10 cellular contexts compared by ENCODE assay signal in the genomic region with DNA sequence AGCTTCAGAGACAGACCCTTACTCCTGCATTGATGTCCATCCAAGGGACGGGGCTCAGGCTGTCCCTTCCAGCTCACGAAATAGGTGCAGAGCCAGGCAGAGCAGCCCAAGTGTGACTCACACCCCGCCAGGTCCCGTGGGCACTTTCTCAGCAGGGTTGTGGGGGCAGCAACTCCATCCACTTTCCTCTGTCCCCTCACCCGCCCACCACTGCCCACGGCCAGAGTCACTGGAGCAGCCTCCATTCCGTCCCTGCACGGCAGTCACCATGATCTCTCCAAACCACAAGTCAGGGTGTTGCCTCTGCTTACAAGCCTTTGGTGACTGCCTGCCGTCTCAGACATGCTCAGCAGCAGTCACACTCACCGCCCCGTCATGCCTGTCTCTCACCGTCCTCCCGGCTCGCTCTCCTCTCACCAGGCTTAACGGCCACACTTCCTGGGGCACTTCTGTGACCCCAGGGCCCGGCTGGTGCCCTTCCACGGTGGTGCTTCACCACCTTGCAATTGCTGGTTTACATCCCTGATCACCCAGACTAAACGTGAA. TPM values are rescaled to one million over a fixed set of nuclear protein-coding genes. Genes with fewer than 3 reads are reported as not detected.
DNase-seq lines count a peak whose midpoint lies in the region; ATAC-seq lines count a peak whose summit lies in the region.
"Had no signal": no experiment of that assay in that cellular context is flagged by ENCODE, and none has a peak within 500 bp of the region (broad histone marks: within the 10 kb centered on the region; RNA-seq: fewer than 3 reads in every experiment).

No MANE protein-coding gene starts in this region.

- H3K27me3 ChIP-seq in adipocyte (replicated peaks; ENCODE audit: control insufficient read depth, insufficient read depth, low read length) = no peaks in the 10 kb centered on the region
- H3K27me3 ChIP-seq: pancreas had no signal

- ATAC-seq in Right ventricle myocardium superior (ENCODE audit: poor library complexity) = no peak
- no peak for ATAC-seq in left ventricle myocardium superior
- peak; percentile 54 to 64 for ATAC-seq in natural killer cell treated with Interleukin-12 subunit alpha and Interleukin-12 subunit beta and Interleukin-15 and Interleukin-18, amount 100 ng/mL, for 72 hours
- ATAC-seq in HG03280 (IDR thresholded peaks at IDR 0.05; ENCODE audit: unreplicated experiment) = no peak
- ATAC-seq: pancreas had no signal

- H3K9ac ChIP-seq in adipocyte (ENCODE audit: low read length) = no peak overlapping the region

- H3K4me1 Mint-ChIP-seq in natural killer cell treated with Interleukin-12 subunit alpha and Interleukin-12 subunit beta and Interleukin-15 and Interleukin-18, amount 100 ng/mL, for 72 hours (ENCODE audit: low read depth in 2 of 2) = peaks cover 13 to 18% of the 10 kb centered on the region in 2 donors

- H3K4me3 Mint-ChIP-seq in natural killer cell treated with Interleukin-12 subunit alpha and Interleukin-12 subunit beta and Interleukin-15 and Interleukin-18, amount 100 ng/mL, for 72 hours = peak overlapping the region; percentile 50

- no peaks in the 10 kb centered on the region for H3K9me3 ChIP-seq in adipocyte (ENCODE audit: control insufficient read depth, low read length)
- H3K9me3 ChIP-seq: pancreas had no signal

- peaks cover 3% of the 10 kb centered on the region for H3K9me3 Mint-ChIP-seq in natural killer cell treated with Interleukin-12 subunit alpha and Interleukin-12 subunit beta and Interleukin-15 and Interleukin-18, amount 100 ng/mL, for 72 hours

- peaks cover 22% of the 10 kb centered on the region for H3K4me1 ChIP-seq in adipocyte (ENCODE audit: control insufficient read depth, insufficient read depth, low read length)
- H3K4me1 ChIP-seq: pancreas had no signal

- no peaks in the 10 kb centered on the region for H3K36me3 ChIP-seq in adipocyte (ENCODE audit: control insufficient read depth, insufficient read depth, low read length, severe bottlenecking)
- H3K36me3 ChIP-seq: pancreas had no signal

- peak overlapping the region; percentile 8 for H3K4me3 ChIP-seq in adipocyte (ENCODE audit: low read length)
- H3K4me3 ChIP-seq: pancreas had no signal

- H3K27ac Mint-ChIP-seq in natural killer cell treated with Interleukin-12 subunit alpha and Interleukin-12 subunit beta and Interleukin-15 and Interleukin-18, amount 100 ng/mL, for 72 hours = peak overlapping the region; percentile 21 to 57

- H3K27me3 Mint-ChIP-seq in natural killer cell treated with Interleukin-12 subunit alpha and Interleukin-12 subunit beta and Interleukin-15 and Interleukin-18, amount 100 ng/mL, for 72 hours = peaks cover 13 to 18% of the 10 kb centered on the region in 2 donors

- no peaks in the 10 kb centered on the region for H3K36me3 Mint-ChIP-seq in natural killer cell treated with Interleukin-12 subunit alpha and Interleukin-12 subunit beta and Interleukin-15 and Interleukin-18, amount 100 ng/mL, for 72 hours

- intact Hi-C loops in Right ventricle myocardium superior (cut with DNase I) (no loop called here), left ventricle myocardium superior (cut with micrococcal nuclease) (no loop called here)

- DNase-seq in Right ventricle myocardium superior = peak; percentile 35
- DNase-seq in left ventricle myocardium superior = no peak
- peak; percentile 58 for DNase-seq in adipocyte (ENCODE audit: low read depth)
- DNase-seq in natural killer cell treated with Interleukin-12 subunit alpha and Interleukin-12 subunit beta and Interleukin-15 and Interleukin-18, amount 100 ng/mL, for 72 hours (ENCODE audit: low spot score) = no peak
- DNase-seq in NCI-H2196 (lab: John Stamatoyannopoulos, UW; ENCODE audit: unreplicated experiment) = no peak
- no peak for DNase-seq in NCI-H2107 (lab: John Stamatoyannopoulos, UW)
- no peak for DNase-seq in RPMI8226
- DNase-seq: ACHN had no signal

RNA-seq across cellular contexts. Expression of gene CALML3, which starts 39.3 kb away (rescaled TPM):
- total RNA-seq in Right ventricle myocardium superior = not detected
- not detected for total RNA-seq in left ventricle myocardium superior
- total RNA-seq in natural killer cell treated with Interleukin-12 subunit alpha and Interleukin-12 subunit beta and Interleukin-15 and Interleukin-18, amount 100 ng/mL, for 72 hours = not detected
- total RNA-seq: pancreas had no signal

Comparison
In these comparisons a context has a peak if more than half of its experiments do, and no peak if none do; other contexts are left out.
1. DNase-seq: peak in Right ventricle myocardium superior (single experiment) and adipocyte (single experiment); none in left ventricle myocardium superior (single experiment), natural killer cell treated with Interleukin-12 subunit alpha and Interleukin-12 subunit beta and Interleukin-15 and Interleukin-18, amount 100 ng/mL, for 72 hours (single experiment), NCI-H2196 (single experiment), NCI-H2107 (single experiment) and RPMI8226 (single experiment).
2. ATAC-seq: peak in natural killer cell treated with Interleukin-12 subunit alpha and Interleukin-12 subunit beta and Interleukin-15 and Interleukin-18, amount 100 ng/mL, for 72 hours (2 of 2); none in Right ventricle myocardium superior (single experiment), left ventricle myocardium superior (single experiment) and HG03280 (single experiment).